In genomic region chr18:48831113-48831759, GRCh38 we compare ENCODE assay signal across 11 cellular contexts.
DNase-seq lines count a peak whose midpoint lies in the region; ATAC-seq and TF ChIP-seq lines count a peak whose summit lies in the region.
"Had no signal": no experiment of that assay in that cellular context is flagged by ENCODE, and none has a peak within 500 bp of the region (broad histone marks: within the 10 kb centered on the region; RNA-seq: fewer than 3 reads in every experiment).

No MANE protein-coding gene starts in this region.

- no peak overlapping the region for H3K27ac ChIP-seq in mesenchymal stem cell (ENCODE audit: low read length, poor library complexity, severe bottlenecking)
- H3K27ac ChIP-seq: upper lobe of left lung had no signal

- H2AK5ac ChIP-seq in mesenchymal stem cell (ENCODE audit: low read length, severe bottlenecking): peak overlapping the region; percentile 82

- ATAC-seq in activated T-cell treated with anti-CD3 and anti-CD28 coated beads, Interleukin-2, amount 50 U/mL, for 4 hours: no peak
- ATAC-seq: naive thymus-derived CD4-positive, alpha-beta T cell had no signal

- no peak overlapping the region for H3K23ac ChIP-seq in mesenchymal stem cell (ENCODE audit: low read length in 2 of 2)

- no peak overlapping the region for H3K27ac Mint-ChIP-seq in type B pancreatic cell

- no peak overlapping the region for H2BK120ac ChIP-seq in mesenchymal stem cell (ENCODE audit: low read depth, low read length)

- H3K27me3 Mint-ChIP-seq in activated T-cell treated with anti-CD3 and anti-CD28 coated beads, Interleukin-2, amount 50 U/mL, for 4 hours (ENCODE audit: low read depth): no peaks in the 10 kb centered on the region
- H3K27me3 Mint-ChIP-seq in type B pancreatic cell: no peaks in the 10 kb centered on the region

- peaks cover 26% of the 10 kb centered on the region for H3K79me1 ChIP-seq in mesenchymal stem cell (replicated peaks; ENCODE audit: low read length, poor library complexity, severe bottlenecking)

- H3K9me3 Mint-ChIP-seq in activated T-cell treated with anti-CD3 and anti-CD28 coated beads, Interleukin-2, amount 50 U/mL, for 4 hours: no peaks in the 10 kb centered on the region
- H3K9me3 Mint-ChIP-seq in type B pancreatic cell: no peaks in the 10 kb centered on the region
- H3K9me3 Mint-ChIP-seq: naive thymus-derived CD4-positive, alpha-beta T cell had no signal

- no peak overlapping the region for H2AFZ ChIP-seq in mesenchymal stem cell (ENCODE audit: low read depth, low read length)

- H3K18ac ChIP-seq in mesenchymal stem cell (ENCODE audit: low read depth in 1 of 2, low read length in 2 of 2): peak overlapping the region; percentile 62 to 63

- no peak overlapping the region for H2BK5ac ChIP-seq in mesenchymal stem cell (ENCODE audit: low read depth, low read length, poor library complexity, severe bottlenecking)

- no peak overlapping the region for H3K14ac ChIP-seq in mesenchymal stem cell (ENCODE audit: low read length in 2 of 2)

- no peak overlapping the region for H3K4me2 ChIP-seq in mesenchymal stem cell (ENCODE audit: low read length, poor library complexity, severe bottlenecking)

- H3K4me1 Mint-ChIP-seq in activated T-cell treated with anti-CD3 and anti-CD28 coated beads, Interleukin-2, amount 50 U/mL, for 4 hours (ENCODE audit: low read depth): peaks cover 60% of the 10 kb centered on the region
- peaks cover 72% of the 10 kb centered on the region for H3K4me1 Mint-ChIP-seq in type B pancreatic cell (ENCODE audit: unreplicated experiment)

- no peaks in the 10 kb centered on the region for H3K36me3 Mint-ChIP-seq in activated T-cell treated with anti-CD3 and anti-CD28 coated beads, Interleukin-2, amount 50 U/mL, for 4 hours (ENCODE audit: insufficient read depth)
- H3K36me3 Mint-ChIP-seq in type B pancreatic cell: peaks cover 3% of the 10 kb centered on the region
- H3K36me3 Mint-ChIP-seq: naive thymus-derived CD4-positive, alpha-beta T cell had no signal

- 94% methylated on average over 5 of the region's 9 CpGs for WGBS in mesenchymal stem cell

- H3K36me3 ChIP-seq in mesenchymal stem cell (ENCODE audit: control insufficient read depth in 1 of 2, insufficient read depth in 2 of 2, low read depth in 1 of 2, low read length in 2 of 2): peaks cover 6 to 16% of the 10 kb centered on the region in 2 experiments
- H3K36me3 ChIP-seq: upper lobe of left lung had no signal

- peak overlapping the region in 1 of 2 experiments; percentile 19 for H3K4ac ChIP-seq in mesenchymal stem cell (ENCODE audit: low read depth in 1 of 2, low read length in 2 of 2)

- no peak overlapping the region for H3K4me3 Mint-ChIP-seq in activated T-cell treated with anti-CD3 and anti-CD28 coated beads, Interleukin-2, amount 50 U/mL, for 4 hours
- H3K4me3 Mint-ChIP-seq in type B pancreatic cell: peak overlapping the region; percentile 52

- H4K91ac ChIP-seq in mesenchymal stem cell (ENCODE audit: low read length): peak overlapping the region; percentile 70

- H3K9me3 ChIP-seq in mesenchymal stem cell (ENCODE audit: control insufficient read depth, low read length): no peaks in the 10 kb centered on the region
- H3K9me3 ChIP-seq: upper lobe of left lung had no signal

- H3K4me1 ChIP-seq in mesenchymal stem cell (ENCODE audit: control insufficient read depth, insufficient read depth, low read depth, low read length): peaks cover 67% of the 10 kb centered on the region

- H3K27me3 ChIP-seq in mesenchymal stem cell (ENCODE audit: control insufficient read depth in 1 of 2, insufficient read depth in 1 of 2, low read length in 2 of 2): no peaks in the 10 kb centered on the region
- H3K27me3 ChIP-seq: upper lobe of left lung had no signal

- peak; percentile 10 for DNase-seq in activated T-cell treated with anti-CD3 and anti-CD28 coated beads, Interleukin-2, amount 50 U/mL, for 1 hour
- no peak for DNase-seq in activated T-cell treated with anti-CD3 and anti-CD28 coated beads, Interleukin-2, amount 50 U/mL, for 4 hours
- DNase-seq in activated CD8-positive, alpha-beta memory T cell treated with anti-CD3 and anti-CD28 coated beads for 24 hours: peak; percentile 53
- DNase-seq in mesenchymal stem cell: no peak
- DNase-seq in type B pancreatic cell (ENCODE audit: extremely low spot score, unreplicated experiment): peak; percentile 53
- DNase-seq in LoVo (ENCODE audit: low spot score): no peak
- DNase-seq in NCI-H524 (lab: John Stamatoyannopoulos, UW): no peak
- DNase-seq in putamen (ENCODE audit: low spot score): no peak

- H4K8ac ChIP-seq in mesenchymal stem cell (ENCODE audit: low read length): peak overlapping the region; percentile 39

- H3K9ac ChIP-seq in mesenchymal stem cell (ENCODE audit: low read length): no peak overlapping the region

- H3K4me3 ChIP-seq in mesenchymal stem cell (ENCODE audit: insufficient read depth in 1 of 2, low read depth in 1 of 2, low read length in 2 of 2): no peak overlapping the region
- H3K4me3 ChIP-seq: skin epidermis, upper lobe of left lung had no signal

- peak overlapping the region; percentile 12 for H2BK15ac ChIP-seq in mesenchymal stem cell (ENCODE audit: low read depth, poor library complexity, severe bottlenecking)

- TF ChIP-seq CTCF in type B pancreatic cell (conservative IDR thresholded peaks at IDR 0.05): no peak

- H2BK12ac ChIP-seq in mesenchymal stem cell (ENCODE audit: low read length in 2 of 2): peak overlapping the region in 1 of 2 experiments; percentile 79

Comparison
In these comparisons a context has a peak if more than half of its experiments do, and no peak if none do; other contexts are left out.
1. DNase-seq: peak in activated T-cell treated with anti-CD3 and anti-CD28 coated beads, Interleukin-2, amount 50 U/mL, for 1 hour (single experiment), activated CD8-positive, alpha-beta memory T cell treated with anti-CD3 and anti-CD28 coated beads for 24 hours (single experiment) and type B pancreatic cell (single experiment); none in activated T-cell treated with anti-CD3 and anti-CD28 coated beads, Interleukin-2, amount 50 U/mL, for 4 hours (single experiment), mesenchymal stem cell (single experiment), LoVo (single experiment), NCI-H524 (0 of 2) and putamen (single experiment).